ENCODE assay signal across 1 cellular context in the genomic region with DNA sequence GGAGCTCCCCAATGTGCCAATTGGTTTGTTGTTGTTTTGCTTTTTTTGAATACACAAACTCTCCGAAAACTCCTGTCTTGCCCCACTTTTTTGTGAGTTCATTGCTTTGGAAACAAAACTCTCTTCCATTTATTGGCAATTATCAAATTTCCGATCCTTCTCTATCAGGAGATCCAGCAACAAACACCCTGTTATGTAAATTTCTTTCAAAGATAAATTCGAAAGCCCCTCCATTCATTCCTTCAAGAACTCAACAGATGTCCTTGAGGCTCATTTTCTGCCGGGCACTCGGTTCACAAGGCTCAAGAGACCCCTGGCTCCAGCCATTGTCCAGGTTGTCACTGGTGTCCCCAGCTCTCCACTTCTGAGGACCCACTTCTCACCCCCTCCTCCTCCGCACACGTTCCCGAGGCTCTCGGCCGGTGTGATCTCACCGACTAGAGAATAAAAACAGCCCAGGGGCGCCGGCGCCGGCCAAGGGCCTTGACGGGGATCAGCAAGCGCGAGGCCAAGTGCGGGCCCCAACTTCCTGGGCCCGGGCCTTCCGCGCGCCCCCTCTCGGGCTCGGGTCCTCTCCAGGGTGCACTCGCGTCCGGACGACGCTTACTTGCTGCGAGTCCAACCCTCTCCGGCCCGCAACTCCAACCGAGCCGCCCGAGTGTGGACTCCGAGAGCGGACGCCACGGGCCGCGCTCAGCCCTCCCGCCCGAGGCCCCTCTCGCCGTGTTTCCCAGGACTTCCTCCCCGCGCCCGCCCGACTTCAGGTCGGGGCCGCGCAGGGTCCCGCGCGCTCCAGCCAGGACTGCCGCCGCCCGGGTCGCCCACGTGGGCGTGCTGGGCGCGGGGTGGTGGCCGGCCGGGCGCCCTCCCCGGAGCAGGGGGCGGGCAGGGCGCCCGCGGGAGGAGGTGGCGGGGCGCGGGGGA.
TF ChIP-seq lines count a peak whose summit lies in the region.

No MANE protein-coding gene starts in this region.

TF ChIP-seq in K562, 482 proteins besides CTCF, POLR2A, EP300 and RAD21 (continued from another document and continues in another):
- no peak for TF ChIP-seq ZBTB12 (CRISPR knock-in tag; IDR thresholded peaks at IDR 0.05)
- TF ChIP-seq HNRNPK (IDR thresholded peaks at IDR 0.05; ENCODE audit: low read depth, low read length, poor library complexity, severe bottlenecking): no peak
- 0 out of 2 replicates have a peak, but pooled peaks have one; percentile 7 for TF ChIP-seq TCF3 (CRISPR knock-in tag; IDR thresholded peaks at IDR 0.05)
- no peak for TF ChIP-seq RHOXF2B (CRISPR knock-in tag; conservative IDR thresholded peaks at IDR 0.05)
- no peak for TF ChIP-seq ZKSCAN1 (IDR thresholded peaks at IDR 0.05; ENCODE audit: low read depth, low read length)
- TF ChIP-seq TEAD4 (IDR thresholded peaks at IDR 0.05; ENCODE audit: low read length): no peak
- no peak for TF ChIP-seq TEAD4 (CRISPR knock-in tag; IDR thresholded peaks at IDR 0.05; ENCODE audit: borderline replicate concordance)
- TF ChIP-seq ZNF224 (CRISPR knock-in tag; IDR thresholded peaks at IDR 0.05): no peak
- 0 out of 2 replicates have a peak, but pooled peaks have one; percentile 31 for TF ChIP-seq ERF (CRISPR knock-in tag; IDR thresholded peaks at IDR 0.05)
- TF ChIP-seq, protein P1, sequence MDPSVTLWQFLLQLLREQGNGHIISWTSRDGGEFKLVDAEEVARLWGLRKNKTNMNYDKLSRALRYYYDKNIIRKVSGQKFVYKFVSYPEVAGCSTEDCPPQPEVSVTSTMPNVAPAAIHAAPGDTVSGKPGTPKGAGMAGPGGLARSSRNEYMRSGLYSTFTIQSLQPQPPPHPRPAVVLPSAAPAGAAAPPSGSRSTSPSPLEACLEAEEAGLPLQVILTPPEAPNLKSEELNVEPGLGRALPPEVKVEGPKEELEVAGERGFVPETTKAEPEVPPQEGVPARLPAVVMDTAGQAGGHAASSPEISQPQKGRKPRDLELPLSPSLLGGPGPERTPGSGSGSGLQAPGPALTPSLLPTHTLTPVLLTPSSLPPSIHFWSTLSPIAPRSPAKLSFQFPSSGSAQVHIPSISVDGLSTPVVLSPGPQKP (CRISPR knock-in tag; IDR thresholded peaks at IDR 0.05): no peak
- no peak for TF ChIP-seq ZNF449 (CRISPR knock-in tag; IDR thresholded peaks at IDR 0.05)
- TF ChIP-seq, protein P2, sequence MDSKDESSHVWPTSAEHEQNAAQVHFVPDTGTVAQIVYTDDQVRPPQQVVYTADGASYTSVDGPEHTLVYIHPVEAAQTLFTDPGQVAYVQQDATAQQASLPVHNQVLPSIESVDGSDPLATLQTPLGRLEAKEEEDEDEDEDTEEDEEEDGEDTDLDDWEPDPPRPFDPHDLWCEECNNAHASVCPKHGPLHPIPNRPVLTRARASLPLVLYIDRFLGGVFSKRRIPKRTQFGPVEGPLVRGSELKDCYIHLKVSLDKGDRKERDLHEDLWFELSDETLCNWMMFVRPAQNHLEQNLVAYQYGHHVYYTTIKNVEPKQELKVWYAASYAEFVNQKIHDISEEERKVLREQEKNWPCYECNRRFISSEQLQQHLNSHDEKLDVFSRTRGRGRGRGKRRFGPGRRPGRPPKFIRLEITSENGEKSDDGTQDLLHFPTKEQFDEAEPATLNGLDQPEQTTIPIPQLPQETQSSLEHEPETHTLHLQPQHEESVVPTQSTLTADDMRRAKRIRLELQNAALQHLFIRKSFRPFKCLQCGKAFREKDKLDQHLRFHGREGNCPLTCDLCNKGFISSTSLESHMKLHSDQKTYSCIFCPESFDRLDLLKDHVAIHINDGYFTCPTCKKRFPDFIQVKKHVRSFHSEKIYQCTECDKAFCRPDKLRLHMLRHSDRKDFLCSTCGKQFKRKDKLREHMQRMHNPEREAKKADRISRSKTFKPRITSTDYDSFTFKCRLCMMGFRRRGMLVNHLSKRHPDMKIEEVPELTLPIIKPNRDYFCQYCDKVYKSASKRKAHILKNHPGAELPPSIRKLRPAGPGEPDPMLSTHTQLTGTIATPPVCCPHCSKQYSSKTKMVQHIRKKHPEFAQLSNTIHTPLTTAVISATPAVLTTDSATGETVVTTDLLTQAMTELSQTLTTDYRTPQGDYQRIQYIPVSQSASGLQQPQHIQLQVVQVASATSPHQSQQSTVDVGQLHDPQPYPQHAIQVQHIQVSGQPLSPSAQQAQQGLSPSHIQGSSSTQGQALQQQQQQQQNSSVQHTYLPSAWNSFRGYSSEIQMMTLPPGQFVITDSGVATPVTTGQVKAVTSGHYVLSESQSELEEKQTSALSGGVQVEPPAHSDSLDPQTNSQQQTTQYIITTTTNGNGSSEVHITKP (IDR thresholded peaks at IDR 0.05; ENCODE audit: partially characterized antibody): no peak
- TF ChIP-seq ZNF707 (CRISPR knock-in tag; conservative IDR thresholded peaks at IDR 0.05): no peak
- TF ChIP-seq, protein P3, sequence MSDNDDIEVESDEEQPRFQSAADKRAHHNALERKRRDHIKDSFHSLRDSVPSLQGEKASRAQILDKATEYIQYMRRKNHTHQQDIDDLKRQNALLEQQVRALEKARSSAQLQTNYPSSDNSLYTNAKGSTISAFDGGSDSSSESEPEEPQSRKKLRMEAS (CRISPR knock-in tag; IDR thresholded peaks at IDR 0.05): peak; percentile 28; the same call in 1 of the 2 replicates
- TF ChIP-seq ZNF589 (CRISPR knock-in tag; IDR thresholded peaks at IDR 0.05; ENCODE audit: low read depth): 0 out of 2 replicates have a peak, but pooled peaks have one; percentile 28
- TF ChIP-seq, protein P4, sequence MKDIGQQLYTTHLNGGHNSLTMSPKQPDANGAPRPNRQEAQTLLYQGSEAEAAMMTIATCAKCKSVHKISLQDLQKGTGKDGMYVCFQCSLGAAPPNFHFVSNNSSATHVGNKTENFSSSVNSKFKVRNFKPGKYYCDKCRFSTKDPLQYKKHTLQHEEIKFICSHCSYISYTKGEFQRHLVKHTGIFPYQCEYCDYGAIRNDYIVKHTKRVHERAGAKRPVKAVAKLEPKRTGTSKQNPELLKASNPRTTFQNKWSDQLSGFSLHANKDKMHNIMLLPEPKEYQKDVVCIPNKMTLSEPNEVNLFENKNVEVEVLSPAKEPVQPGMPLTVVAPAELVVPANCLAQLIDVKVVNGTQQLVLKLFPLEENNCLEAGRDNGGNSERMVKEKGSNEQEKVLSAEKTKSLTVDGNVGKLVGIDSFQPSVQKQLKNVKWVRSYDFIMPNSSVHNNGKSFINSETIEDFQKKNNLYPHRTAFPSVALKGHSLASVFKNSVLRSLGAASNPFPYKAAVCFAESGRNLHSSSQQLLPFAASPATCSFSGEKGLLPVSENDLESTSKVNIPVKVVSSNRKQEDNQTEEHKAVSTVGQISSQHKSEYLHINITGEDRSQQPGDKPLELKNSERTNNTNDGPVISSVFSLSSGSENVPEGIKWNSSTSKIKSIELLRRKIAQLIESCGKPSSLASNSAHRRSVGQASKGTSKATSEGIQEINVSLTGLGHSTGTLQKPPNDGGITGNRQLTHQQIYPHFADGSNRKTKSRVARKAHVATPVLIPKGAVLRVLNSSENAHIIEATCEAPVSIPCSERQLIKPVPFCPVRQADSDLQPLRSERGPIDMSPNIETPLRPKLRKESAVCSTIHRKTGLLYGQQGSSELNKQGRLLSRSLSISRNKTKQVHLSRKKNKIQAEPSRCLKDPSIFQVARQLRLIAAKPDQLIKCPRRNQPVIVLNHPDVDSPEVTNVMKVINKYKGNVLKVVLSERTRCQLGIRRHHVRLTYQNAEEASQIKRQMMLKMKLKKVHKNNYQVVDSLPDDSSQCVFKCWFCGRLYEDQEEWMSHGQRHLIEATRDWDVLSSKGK (CRISPR knock-in tag; IDR thresholded peaks at IDR 0.05): no peak
- no peak for TF ChIP-seq ZNF217 (CRISPR knock-in tag; IDR thresholded peaks at IDR 0.05)
- TF ChIP-seq MTA1 (IDR thresholded peaks at IDR 0.05; ENCODE audit: borderline replicate concordance): no peak
- TF ChIP-seq ELF1 (tag; IDR thresholded peaks at IDR 0.05): peak; percentile 72
- TF ChIP-seq BRCA1 (IDR thresholded peaks at IDR 0.05): no peak
- no peak for TF ChIP-seq BRCA1 (CRISPR knock-in tag; IDR thresholded peaks at IDR 0.05)
- peak; percentile 54 for TF ChIP-seq PHF20 (IDR thresholded peaks at IDR 0.05; ENCODE audit: partially characterized antibody)
- no peak for TF ChIP-seq POLR2AphosphoS5 (IDR thresholded peaks at IDR 0.05; ENCODE audit: control insufficient read depth, insufficient read depth, low read depth, low read length)
- no peak for TF ChIP-seq TCFL5 (CRISPR knock-in tag; conservative IDR thresholded peaks at IDR 0.05)
- TF ChIP-seq HNRNPH1 (optimal IDR thresholded peaks at IDR 0.05; ENCODE audit: low read depth, low read length): no peak
- TF ChIP-seq CCNT2 (IDR thresholded peaks at IDR 0.05; ENCODE audit: borderline replicate concordance, extremely low read depth, insufficient read length, low read depth, low read length): no peak
- no peak for TF ChIP-seq EWSR1 (IDR thresholded peaks at IDR 0.05; ENCODE audit: borderline replicate concordance, low read depth, partially characterized antibody)
- TF ChIP-seq RBBP5 (IDR thresholded peaks at IDR 0.05; ENCODE audit: borderline replicate concordance, insufficient read depth, low read length, poor library complexity, severe bottlenecking): peak; percentile 14
- no peak for TF ChIP-seq SOX6 (IDR thresholded peaks at IDR 0.05)
- no peak for TF ChIP-seq MYNN (IDR thresholded peaks at IDR 0.05)
- no peak for TF ChIP-seq MYNN (CRISPR knock-in tag; IDR thresholded peaks at IDR 0.05)
- TF ChIP-seq CREB5 (CRISPR knock-in tag; IDR thresholded peaks at IDR 0.05): no peak
- peak; percentile 24; the same call in 1 of the 2 replicates for TF ChIP-seq FOXP1 (CRISPR knock-in tag; IDR thresholded peaks at IDR 0.05)
- TF ChIP-seq CREM (IDR thresholded peaks at IDR 0.05; ENCODE audit: low read depth): no peak
- TF ChIP-seq GABPB2 (CRISPR knock-in tag; conservative IDR thresholded peaks at IDR 0.05): no peak
- TF ChIP-seq ZC3H4 (CRISPR knock-in tag; IDR thresholded peaks at IDR 0.05; ENCODE audit: borderline replicate concordance): peak; percentile 50; the same call in 1 of the 2 replicates
- no peak for TF ChIP-seq RCOR1 (IDR thresholded peaks at IDR 0.05; ENCODE audit: borderline replicate concordance in 1 of 2, low read depth in 2 of 2, low read length in 2 of 2)
- TF ChIP-seq RBM39 (optimal IDR thresholded peaks at IDR 0.05; ENCODE audit: low read depth, low read length): no peak
- peak; percentile 50 for TF ChIP-seq MYC (IDR thresholded peaks at IDR 0.05; ENCODE audit: low read depth, low read length)
- no peak for TF ChIP-seq MYC (CRISPR knock-in tag; IDR thresholded peaks at IDR 0.05; ENCODE audit: borderline replicate concordance, low read depth)
- TF ChIP-seq ZC3H8 (IDR thresholded peaks at IDR 0.05): no peak
- TF ChIP-seq FOS (IDR thresholded peaks at IDR 0.05; ENCODE audit: extremely low read depth, insufficient read length): no peak
- no peak for TF ChIP-seq NELFE (IDR thresholded peaks at IDR 0.05; ENCODE audit: insufficient read depth, insufficient read length)
- TF ChIP-seq, protein P5, sequence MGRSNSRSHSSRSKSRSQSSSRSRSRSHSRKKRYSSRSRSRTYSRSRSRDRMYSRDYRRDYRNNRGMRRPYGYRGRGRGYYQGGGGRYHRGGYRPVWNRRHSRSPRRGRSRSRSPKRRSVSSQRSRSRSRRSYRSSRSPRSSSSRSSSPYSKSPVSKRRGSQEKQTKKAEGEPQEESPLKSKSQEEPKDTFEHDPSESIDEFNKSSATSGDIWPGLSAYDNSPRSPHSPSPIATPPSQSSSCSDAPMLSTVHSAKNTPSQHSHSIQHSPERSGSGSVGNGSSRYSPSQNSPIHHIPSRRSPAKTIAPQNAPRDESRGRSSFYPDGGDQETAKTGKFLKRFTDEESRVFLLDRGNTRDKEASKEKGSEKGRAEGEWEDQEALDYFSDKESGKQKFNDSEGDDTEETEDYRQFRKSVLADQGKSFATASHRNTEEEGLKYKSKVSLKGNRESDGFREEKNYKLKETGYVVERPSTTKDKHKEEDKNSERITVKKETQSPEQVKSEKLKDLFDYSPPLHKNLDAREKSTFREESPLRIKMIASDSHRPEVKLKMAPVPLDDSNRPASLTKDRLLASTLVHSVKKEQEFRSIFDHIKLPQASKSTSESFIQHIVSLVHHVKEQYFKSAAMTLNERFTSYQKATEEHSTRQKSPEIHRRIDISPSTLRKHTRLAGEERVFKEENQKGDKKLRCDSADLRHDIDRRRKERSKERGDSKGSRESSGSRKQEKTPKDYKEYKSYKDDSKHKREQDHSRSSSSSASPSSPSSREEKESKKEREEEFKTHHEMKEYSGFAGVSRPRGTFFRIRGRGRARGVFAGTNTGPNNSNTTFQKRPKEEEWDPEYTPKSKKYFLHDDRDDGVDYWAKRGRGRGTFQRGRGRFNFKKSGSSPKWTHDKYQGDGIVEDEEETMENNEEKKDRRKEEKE (IDR thresholded peaks at IDR 0.05; ENCODE audit: borderline replicate concordance in 1 of 2, control insufficient read depth in 1 of 2, low read depth in 2 of 2, low read length in 1 of 2): no peak
- TF ChIP-seq ZNF134 (CRISPR knock-in tag; conservative IDR thresholded peaks at IDR 0.05): no peak
